ENCODE assay signal across 24 cellular contexts in the genomic region with DNA sequence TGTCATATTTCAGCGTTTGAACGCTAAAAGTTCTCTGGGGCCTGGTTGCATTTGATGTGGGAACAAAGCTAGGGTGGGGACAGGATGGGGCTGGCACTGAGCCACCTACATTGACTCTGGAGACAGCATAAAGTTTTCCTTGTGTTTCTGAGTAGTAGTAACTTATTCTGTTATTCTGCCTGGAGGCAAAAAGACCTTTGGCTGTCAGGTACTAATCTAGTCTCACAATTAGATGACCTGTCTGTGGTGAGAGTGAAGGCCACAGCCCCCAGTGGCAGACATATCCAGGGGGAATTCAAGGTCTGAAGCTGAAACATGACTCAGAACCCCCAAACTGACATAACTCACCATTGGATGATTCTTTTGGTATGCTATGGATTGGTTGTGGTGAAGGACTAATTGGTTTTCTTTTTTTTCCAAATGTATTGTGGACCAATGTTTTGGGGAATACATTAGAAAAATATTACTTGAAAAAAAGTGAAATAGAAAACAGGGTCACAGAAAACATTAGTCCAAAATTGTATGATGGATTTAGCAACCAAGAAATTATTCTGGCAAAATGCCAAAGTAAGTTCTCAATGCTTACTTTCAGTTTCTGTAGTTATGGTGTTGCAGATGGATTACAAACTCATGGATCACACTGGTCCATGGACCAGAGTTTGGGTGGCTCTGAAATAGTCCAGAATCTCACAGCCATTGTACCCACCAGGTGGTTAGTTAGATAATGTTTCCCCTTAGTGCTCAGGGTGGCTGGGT. TPM values are rescaled to one million over a fixed set of nuclear protein-coding genes. Genes with fewer than 3 reads are reported as not detected.
DNase-seq lines count a peak whose midpoint lies in the region; ATAC-seq, FAIRE-seq and TF ChIP-seq lines count a peak whose summit lies in the region.
"Had no signal": no experiment of that assay in that cellular context is flagged by ENCODE, and none has a peak within 500 bp of the region (broad histone marks: within the 10 kb centered on the region; RNA-seq: fewer than 3 reads in every experiment).

No MANE protein-coding gene starts in this region.

- TF ChIP-seq CTCF in IMR-90 (conservative IDR thresholded peaks at IDR 0.05; ENCODE audit: low read depth, low read length) (no peak), astrocyte (IDR thresholded peaks at IDR 0.05; ENCODE audit: insufficient read depth, low read depth, low read length) (no peak), stomach (IDR thresholded peaks at IDR 0.05) (no peak), gastroesophageal sphincter (IDR thresholded peaks at IDR 0.05) (no peak)

- H3K4me3 ChIP-seq in BLaER1 (no peak overlapping the region), IMR-90 (ENCODE audit: insufficient read depth, low read depth, low read length) (no peak overlapping the region), astrocyte (ENCODE audit: insufficient read depth, low read depth, low read length) (no peak overlapping the region), stomach (no peak overlapping the region), gastroesophageal sphincter (no peak overlapping the region)
- H3K4me3 ChIP-seq: psoas muscle, suprapubic skin had no signal

- peak overlapping the region; percentile 74; the same call in 1 of the 2 replicates for H3K18ac ChIP-seq in IMR-90 (ENCODE audit: low read depth, low read length)

- in situ Hi-C loops in IMR-90 (cut with MboI; ENCODE audit: low sequenced_read_pairs), result no loop called here

- no TSS peak for BruUV-seq in IMR-90 (replicated peaks; lab: Mats Ljungman, UMichigan)

- peak overlapping the region; percentile 59 for H2BK5ac ChIP-seq in IMR-90 (ENCODE audit: low read depth, low read length, poor library complexity, severe bottlenecking)

- H3K36me3 ChIP-seq in BLaER1, result no peaks in the 10 kb centered on the region
- no peaks in the 10 kb centered on the region for H3K36me3 ChIP-seq in IMR-90 (ENCODE audit: control insufficient read depth, insufficient read depth, low read length)
- no peaks in the 10 kb centered on the region for H3K36me3 ChIP-seq in astrocyte (ENCODE audit: insufficient read depth, low read length)
- no peaks in the 10 kb centered on the region for H3K36me3 ChIP-seq in stomach
- no peaks in the 10 kb centered on the region for H3K36me3 ChIP-seq in gastroesophageal sphincter
- H3K36me3 ChIP-seq: suprapubic skin had no signal

- H3K27me3 ChIP-seq in BLaER1 (peaks cover 19% of the 10 kb centered on the region), IMR-90 (ENCODE audit: control insufficient read depth, insufficient read depth, low read length) (no peaks in the 10 kb centered on the region), astrocyte (ENCODE audit: insufficient read depth, low read length) (peaks cover 5% of the 10 kb centered on the region), stomach (peaks cover 0 to 58% (median under 1%) of the 10 kb centered on the region in 3 donors), gastroesophageal sphincter (peaks cover 74% of the 10 kb centered on the region)

- intact Hi-C loops in IMR-90 (cut with micrococcal nuclease) (no loop called here), stomach (cut with DNase I; ENCODE audit: low total_unique reads) (no loop called here)

- 0 out of 2 replicates have a peak overlapping the region, but pooled peaks have one; percentile 8 for H3K23ac ChIP-seq in IMR-90 (ENCODE audit: low read depth, low read length)

- H3K27me3 Mint-ChIP-seq in astrocyte (ENCODE audit: low read depth, unreplicated experiment), result peaks cover 14% of the 10 kb centered on the region

- H3K9ac ChIP-seq in BLaER1 (no peak overlapping the region), IMR-90 (ENCODE audit: low read depth, low read length) (no peak overlapping the region), astrocyte (ENCODE audit: low read length) (no peak overlapping the region)

- peak overlapping the region; percentile 52; the same call in 1 of the 2 replicates for H4K5ac ChIP-seq in IMR-90 (ENCODE audit: low read depth, low read length)

- H2AK9ac ChIP-seq in IMR-90 (replicated peaks; ENCODE audit: low read depth, low read length, poor library complexity), result peak overlapping the region; percentile 26

- dilution Hi-C loops in IMR-90 (cut with HindIII; ENCODE audit: low sequenced_read_pairs, unreplicated experiment), result no loop called here

- ATAC-seq in IMR-90 (ENCODE audit: low read depth) (no peak), HG03342 (IDR thresholded peaks at IDR 0.05; ENCODE audit: unreplicated experiment) (no peak), gastroesophageal sphincter (no peak)
- ATAC-seq: activated CD8-positive, alpha-beta T cell treated with anti-CD3 and anti-CD28 coated beads, Interleukin-2, amount 10 ng/mL, durations not matched to agents 7 days and 5 days; CD8-positive, alpha-beta T cell; psoas muscle; stimulated activated effector memory CD8-positive, alpha-beta T cell treated with anti-CD3 and anti-CD28 coated beads, Interleukin-12 subunit alpha, Interleukin-12 subunit beta, amount 100 ng/mL, for 72 hours had no signal

- TF ChIP-seq RAD21 in IMR-90 (IDR thresholded peaks at IDR 0.05; ENCODE audit: low read length), result no peak

- peaks cover 2% of the 10 kb centered on the region for H3K9me3 Mint-ChIP-seq in astrocyte (ENCODE audit: unreplicated experiment)
- H3K9me3 Mint-ChIP-seq: activated B cell treated with CpG ODN at 0.5 μM for 24 hours; CD8-positive, alpha-beta T cell; stimulated activated effector memory CD8-positive, alpha-beta T cell treated with anti-CD3 and anti-CD28 coated beads, Interleukin-12 subunit alpha, Interleukin-12 subunit beta, amount 100 ng/mL, for 72 hours had no signal

- H2BK120ac ChIP-seq in IMR-90 (ENCODE audit: low read depth, low read length), result peak overlapping the region; percentile 63

- H3K4me2 ChIP-seq in BLaER1 (peak overlapping the region; percentile 10; the same call in 1 of the 2 replicates), IMR-90 (ENCODE audit: low read depth, low read length) (peak overlapping the region; percentile 77; the same call in 1 of the 2 replicates), astrocyte (ENCODE audit: low read length) (peak overlapping the region; percentile 19)

- TF ChIP-seq EP300 in stomach (IDR thresholded peaks at IDR 0.05) (no peak), gastroesophageal sphincter (IDR thresholded peaks at IDR 0.05) (no peak)

- H2BK15ac ChIP-seq in IMR-90 (ENCODE audit: low read depth, low read length), result peak overlapping the region; percentile 74; the same call in 2 of the 3 replicates

- H3K4ac ChIP-seq in IMR-90 (ENCODE audit: low read depth, low read length), result peak overlapping the region; percentile 75

- H3K9me3 ChIP-seq in BLaER1, result no peaks in the 10 kb centered on the region
- H3K9me3 ChIP-seq in IMR-90 (ENCODE audit: control insufficient read depth, insufficient read depth, low read length), result no peaks in the 10 kb centered on the region
- H3K9me3 ChIP-seq in astrocyte (ENCODE audit: insufficient read depth, low read depth, low read length), result no peaks in the 10 kb centered on the region
- no peaks in the 10 kb centered on the region for H3K9me3 ChIP-seq in stomach
- H3K9me3 ChIP-seq in gastroesophageal sphincter, result no peaks in the 10 kb centered on the region
- H3K9me3 ChIP-seq: psoas muscle, suprapubic skin had no signal

- H4K8ac ChIP-seq in IMR-90 (ENCODE audit: low read depth in 2 of 2, low read length in 2 of 2), result peak overlapping the region; percentile 22 to 70

- 0 out of 2 replicates have a peak overlapping the region, but pooled peaks have one; percentile 61 for H3K14ac ChIP-seq in IMR-90 (replicated peaks; ENCODE audit: low read depth, low read length)

- POLR2A ChIA-PET in IMR-90 (lab: Charles Lee; ENCODE audit: unreplicated experiment), result no interaction called here

- H3K56ac ChIP-seq in IMR-90 (ENCODE audit: extremely low read depth, insufficient read depth, low read length), result no peak overlapping the region

- peaks cover 17 to 46% of the 10 kb centered on the region in 2 experiments for H3K79me1 ChIP-seq in IMR-90 (ENCODE audit: low read depth in 1 of 2, low read length in 2 of 2)

- H2AK5ac ChIP-seq in IMR-90 (ENCODE audit: low read depth, low read length), result peak overlapping the region; percentile 29; the same call in 1 of the 2 replicates

- FAIRE-seq in astrocyte (lab: Jason Lieb, UNC), result no peak

- H3K36me3 Mint-ChIP-seq in astrocyte (ENCODE audit: low read depth, unreplicated experiment), result no peaks in the 10 kb centered on the region
- H3K36me3 Mint-ChIP-seq: CD8-positive, alpha-beta T cell; stimulated activated effector memory CD8-positive, alpha-beta T cell treated with anti-CD3 and anti-CD28 coated beads, Interleukin-12 subunit alpha, Interleukin-12 subunit beta, amount 100 ng/mL, for 72 hours had no signal

- peaks cover 40% of the 10 kb centered on the region for H3K4me1 Mint-ChIP-seq in astrocyte (ENCODE audit: low read depth, unreplicated experiment)
- H3K4me1 Mint-ChIP-seq: activated B cell treated with CpG ODN at 0.5 μM for 24 hours; stimulated activated effector memory CD8-positive, alpha-beta T cell treated with anti-CD3 and anti-CD28 coated beads, Interleukin-12 subunit alpha, Interleukin-12 subunit beta, amount 100 ng/mL, for 72 hours had no signal

- CTCF ChIA-PET in IMR-90 (lab: Yijun Ruan, JAX), result interaction anchor here (0.7 kb wide), 1 partner anchor 887 kb away, joined by 4 read pairs; no protein-coding TSS in a partner anchor

- peak overlapping the region; percentile 78; the same call in 1 of the 2 replicates for H2BK20ac ChIP-seq in IMR-90 (ENCODE audit: low read depth, low read length)

- H3K4me1 ChIP-seq in BLaER1 (peaks cover 8% of the 10 kb centered on the region), IMR-90 (ENCODE audit: control insufficient read depth, insufficient read depth, low read length) (peaks cover 11% of the 10 kb centered on the region), astrocyte (ENCODE audit: insufficient read depth, low read length) (peaks cover 23% of the 10 kb centered on the region), stomach (peaks cover 0 to 5% (median 0%) of the 10 kb centered on the region in 4 donors), gastroesophageal sphincter (no peaks in the 10 kb centered on the region)
- H3K4me1 ChIP-seq: psoas muscle, suprapubic skin had no signal

- no peak overlapping the region for H3K27ac Mint-ChIP-seq in astrocyte (ENCODE audit: unreplicated experiment)
- H3K27ac Mint-ChIP-seq: activated B cell treated with CpG ODN at 0.5 μM for 24 hours; activated CD8-positive, alpha-beta T cell treated with anti-CD3 and anti-CD28 coated beads, Interleukin-2, amount 10 ng/mL, durations not matched to agents 7 days and 5 days; CD8-positive, alpha-beta T cell; stimulated activated effector memory CD8-positive, alpha-beta T cell treated with anti-CD3 and anti-CD28 coated beads, Interleukin-12 subunit alpha, Interleukin-12 subunit beta, amount 100 ng/mL, for 72 hours had no signal

- peaks cover 10% of the 10 kb centered on the region; the same call in 1 of the 2 replicates for H4K20me1 ChIP-seq in BLaER1
- no peaks in the 10 kb centered on the region for H4K20me1 ChIP-seq in IMR-90 (ENCODE audit: insufficient read depth, low read length)
- no peaks in the 10 kb centered on the region for H4K20me1 ChIP-seq in astrocyte (ENCODE audit: insufficient read depth, low read length)

- peak overlapping the region; percentile 72 for H4K91ac ChIP-seq in IMR-90 (ENCODE audit: insufficient read depth, low read depth, low read length)

- no peaks in the 10 kb centered on the region for H3K79me2 ChIP-seq in astrocyte (ENCODE audit: insufficient read depth, low read length)

- WGBS in IMR-90 (ENCODE audit: extremely low coverage in 2 of 2, insufficient read length in 1 of 2), 2 experiments, result no CpG with 5 or more reads among the region's 2 CpGs
- WGBS in stomach, 5 donors, result 72 to 89% (median 77%) methylated on average over 2 of the region's 2 CpGs
- WGBS in gastroesophageal sphincter (ENCODE audit: low coverage in 1 of 2), 2 donors, result 95% methylated on average over 2 of the region's 2 CpGs

- TF ChIP-seq POLR2A in IMR-90 (IDR thresholded peaks at IDR 0.05; ENCODE audit: low read depth, low read length), result no peak
- TF ChIP-seq POLR2A in stomach (IDR thresholded peaks at IDR 0.05), result no peak
- no peak for TF ChIP-seq POLR2A in gastroesophageal sphincter (IDR thresholded peaks at IDR 0.05)

- DNase-seq in IMR-90, result peak; percentile 37
- DNase-seq in astrocyte (ENCODE audit: low read depth), result no peak
- peak; percentile 4 for DNase-seq in glomerular visceral epithelial cell (ENCODE audit: extremely low spot score)
- no peak for DNase-seq in stomach
- no peak for DNase-seq in activated effector memory CD4-positive, alpha-beta T cell treated with Interleukin-2 at 50 U/mL for 16 hours
- DNase-seq: activated B cell treated with CpG ODN at 0.5 μM for 24 hours; activated CD8-positive, alpha-beta T cell treated with anti-CD3 and anti-CD28 coated beads, Interleukin-2, amount 10 ng/mL, durations not matched to agents 7 days and 5 days; amygdala; CD8-positive, alpha-beta T cell; central memory CD4-positive, alpha-beta T cell; DMS79 treated with DMSO at 0.1 percent for 48 hours; HCEC 1CT; KG1; MV-4-11; NCI-H2029; NCI-H446; psoas muscle had no signal

- no peak overlapping the region for H3K4me3 Mint-ChIP-seq in astrocyte (ENCODE audit: unreplicated experiment)
- H3K4me3 Mint-ChIP-seq: activated B cell treated with CpG ODN at 0.5 μM for 24 hours; activated CD8-positive, alpha-beta T cell treated with anti-CD3 and anti-CD28 coated beads, Interleukin-2, amount 10 ng/mL, durations not matched to agents 7 days and 5 days; CD8-positive, alpha-beta T cell; stimulated activated effector memory CD8-positive, alpha-beta T cell treated with anti-CD3 and anti-CD28 coated beads, Interleukin-12 subunit alpha, Interleukin-12 subunit beta, amount 100 ng/mL, for 72 hours had no signal

- peaks cover 18% of the 10 kb centered on the region for H3K9me1 ChIP-seq in IMR-90 (ENCODE audit: insufficient read depth, low read length)

- H3K27ac ChIP-seq in BLaER1 (no peak overlapping the region), IMR-90 (ENCODE audit: insufficient read depth, low read length) (peak overlapping the region; percentile 32; the same call in 1 of the 2 replicates), astrocyte (ENCODE audit: low read depth, low read length) (no peak overlapping the region), stomach (no peak overlapping the region), gastroesophageal sphincter (no peak overlapping the region)
- H3K27ac ChIP-seq: psoas muscle, suprapubic skin had no signal

- H2AFZ ChIP-seq in IMR-90 (replicated peaks; ENCODE audit: low read length, poor library complexity) (peak overlapping the region; percentile 65), astrocyte (ENCODE audit: low read depth, low read length) (no peak overlapping the region)

RNA-seq across cellular contexts. Expression of a gene that starts 10.5 kb away (rescaled TPM):
- total RNA-seq in IMR-90 (2012; rRNA removed), result 0.83 and 0.90 TPM in 2 replicates
- 4.8 and 5.2 TPM in 2 replicates for polyA plus RNA-seq in IMR-90 (2012; rRNA removed)
- 1.9 and 2.5 TPM in 2 replicates for polyA plus RNA-seq in IMR-90 (2012; cell fraction: cytosol; rRNA removed)
- 5.5 and 7.8 TPM in 2 replicates for polyA plus RNA-seq in IMR-90 (2012; cell fraction: nucleus; rRNA removed; ENCODE audit: low replicate concordance)
- total RNA-seq in astrocyte, result 15.0 and 15.1 TPM in 2 replicates
- 1 to 10 TPM in 1 of 5 donors, under 1 TPM in 2, not detected in 2; 0.45 to 1.0 (median 0.92) TPM for total RNA-seq in stomach
- polyA plus RNA-seq in stomach, result 1 to 10 TPM in 2 of 3 donors, under 1 TPM in 1; 0.43 to 6.3 (median 2.6) TPM
- not detected for total RNA-seq in gastroesophageal sphincter
- total RNA-seq: activated B cell treated with CpG ODN at 0.5 μM for 24 hours; activated CD8-positive, alpha-beta T cell treated with anti-CD3 and anti-CD28 coated beads, Interleukin-2, amount 10 ng/mL, durations not matched to agents 7 days and 5 days; CD8-positive, alpha-beta T cell; dermis microvascular lymphatic vessel endothelial cell; myocyte; psoas muscle had no signal
- polyA plus RNA-seq: psoas muscle had no signal

Comparison
In these comparisons a context has a peak if more than half of its experiments do, and no peak if none do; other contexts are left out.
1. H3K4me2 ChIP-seq: peak in every context shown above with its lines; median percentile 77 in IMR-90; 19 in astrocyte; 10 in BLaER1.
2. DNase-seq: peak in IMR-90 (single experiment) and glomerular visceral epithelial cell (single experiment); none in astrocyte (single experiment), stomach (single experiment) and activated effector memory CD4-positive, alpha-beta T cell treated with Interleukin-2 at 50 U/mL for 16 hours (single experiment).